In genomic region chr14:95468416-95469133, GRCh38 we compare ENCODE assay signal across 14 cellular contexts. TPM values are rescaled to one million over a fixed set of nuclear protein-coding genes. Genes with fewer than 3 reads are reported as not detected.
DNase-seq lines count a peak whose midpoint lies in the region; ATAC-seq, FAIRE-seq and TF ChIP-seq lines count a peak whose summit lies in the region.
"Had no signal": no experiment of that assay in that cellular context is flagged by ENCODE, and none has a peak within 500 bp of the region (broad histone marks: within the 10 kb centered on the region; RNA-seq: fewer than 3 reads in every experiment).

No MANE protein-coding gene starts in this region.

- peak overlapping the region; percentile 15; the same call in 1 of the 2 replicates for H3K9ac ChIP-seq in HepG2 (ENCODE audit: insufficient read depth, low read depth, low read length)

- peaks cover 43% of the 10 kb centered on the region for H3K4me1 Mint-ChIP-seq in activated T-cell treated with anti-CD3 and anti-CD28 coated beads, Interleukin-2, amount 50 U/mL, for 72 hours (ENCODE audit: low read depth)
- H3K4me1 Mint-ChIP-seq in activated T-helper 17 cell treated with anti-CD3 and anti-CD28 coated beads, Interleukin-2, amount 50 U/mL, for 72 hours, result peaks cover 38% of the 10 kb centered on the region
- H3K4me1 Mint-ChIP-seq in activated CD4-positive, alpha-beta memory T cell treated with anti-CD3 and anti-CD28 coated beads, Interleukin-2, amount 10 ng/mL, durations not matched to agents 7 days and 5 days, result peaks cover 26% of the 10 kb centered on the region

- TF ChIP-seq EP300 in HepG2 (IDR thresholded peaks at IDR 0.05; ENCODE audit: low read depth in 2 of 2, low read length in 2 of 2) (no peak), HepG2 (CRISPR knock-in tag; IDR thresholded peaks at IDR 0.05; ENCODE audit: borderline replicate concordance) (0 out of 2 replicates have a peak, but pooled peaks have one; percentile 14), stomach (IDR thresholded peaks at IDR 0.05) (no peak)

- no peak for TF ChIP-seq RAD21 in HepG2 (CRISPR knock-in tag; IDR thresholded peaks at IDR 0.05)

- peaks cover 15 to 36% of the 10 kb centered on the region in 2 donors for H3K36me3 Mint-ChIP-seq in activated T-cell treated with anti-CD3 and anti-CD28 coated beads, Interleukin-2, amount 50 U/mL, for 72 hours (ENCODE audit: insufficient read depth in 2 of 2)
- peaks cover 96% of the 10 kb centered on the region for H3K36me3 Mint-ChIP-seq in activated T-helper 17 cell treated with anti-CD3 and anti-CD28 coated beads, Interleukin-2, amount 50 U/mL, for 72 hours (ENCODE audit: low read depth)
- peaks cover 78% of the 10 kb centered on the region for H3K36me3 Mint-ChIP-seq in activated CD4-positive, alpha-beta memory T cell treated with anti-CD3 and anti-CD28 coated beads, Interleukin-2, amount 10 ng/mL, durations not matched to agents 7 days and 5 days (ENCODE audit: low read depth)

- in situ Hi-C loops in HepG2 (cut with HindIII; ENCODE audit: extremely low pct_ligation_motif_present, low pct_unique_long_range_greater_than_20kb), result no loop called here

- CTCF ChIA-PET in HepG2 (lab: Yijun Ruan, JAX; ENCODE audit: low intra/inter-chr PET ratio, low total read pairs), result no interaction called here
- CTCF ChIA-PET in activated CD4-positive, alpha-beta memory T cell treated with anti-CD3 and anti-CD28 coated beads, Interleukin-2, amount 10 ng/mL, durations not matched to agents 7 days and 5 days (lab: Charles Lee), result interaction anchor here (0.8 kb wide), 1 partner anchor 25 kb away, joined by 3 read pairs; no protein-coding TSS in a partner anchor

- no TSS peak for BruUV-seq in HepG2 (replicated peaks; lab: Mats Ljungman, UMichigan)

- no peaks in the 10 kb centered on the region for H4K20me1 ChIP-seq in HepG2 (ENCODE audit: insufficient read depth, low read length)

- H3K27me3 Mint-ChIP-seq in activated T-cell treated with anti-CD3 and anti-CD28 coated beads, Interleukin-2, amount 50 U/mL, for 72 hours (ENCODE audit: low read depth), result no peaks in the 10 kb centered on the region
- H3K27me3 Mint-ChIP-seq in activated T-helper 17 cell treated with anti-CD3 and anti-CD28 coated beads, Interleukin-2, amount 50 U/mL, for 72 hours, result no peaks in the 10 kb centered on the region
- H3K27me3 Mint-ChIP-seq in activated CD4-positive, alpha-beta memory T cell treated with anti-CD3 and anti-CD28 coated beads, Interleukin-2, amount 10 ng/mL, durations not matched to agents 7 days and 5 days, result no peaks in the 10 kb centered on the region

- FAIRE-seq in HepG2 (lab: Jason Lieb, UNC), result peak; percentile 95
- FAIRE-seq: D721Med, keratinocyte had no signal

- no peak overlapping the region for H2AFZ ChIP-seq in HepG2 (ENCODE audit: low read length)

- H3K4me3 ChIP-seq in HepG2 (replicated peaks in 1 of 3; ENCODE audit: insufficient read depth in 1 of 3, low read depth in 2 of 3, low read length in 3 of 3) (no peak overlapping the region; a peak in 1 of 6 replicates), stomach (no peak overlapping the region)
- H3K4me3 ChIP-seq: prostate gland had no signal

- H3K4me2 ChIP-seq in HepG2 (ENCODE audit: low read depth, low read length), result peak overlapping the region; percentile 23; the same call in 1 of the 2 replicates

- TF ChIP-seq CTCF in HepG2 (CRISPR knock-in tag; IDR thresholded peaks at IDR 0.05) (no peak), stomach (IDR thresholded peaks at IDR 0.05) (no peak)

- H3K27me3 ChIP-seq in HepG2 (ENCODE audit: control insufficient read depth in 1 of 2, insufficient read depth in 2 of 2, low read length in 2 of 2) (no peaks in the 10 kb centered on the region), stomach (no peaks in the 10 kb centered on the region)

- intact Hi-C loops in HepG2 (cut with micrococcal nuclease; ENCODE audit: unreplicated experiment), result no loop called here
- intact Hi-C loops in stomach (cut with DNase I; ENCODE audit: low total_unique reads), result no loop called here

- no peaks in the 10 kb centered on the region for H3K9me3 Mint-ChIP-seq in activated T-cell treated with anti-CD3 and anti-CD28 coated beads, Interleukin-2, amount 50 U/mL, for 72 hours
- no peaks in the 10 kb centered on the region for H3K9me3 Mint-ChIP-seq in activated T-helper 17 cell treated with anti-CD3 and anti-CD28 coated beads, Interleukin-2, amount 50 U/mL, for 72 hours
- H3K9me3 Mint-ChIP-seq in activated CD4-positive, alpha-beta memory T cell treated with anti-CD3 and anti-CD28 coated beads, Interleukin-2, amount 10 ng/mL, durations not matched to agents 7 days and 5 days, result no peaks in the 10 kb centered on the region

- TF ChIP-seq POLR2A in HepG2 (IDR thresholded peaks at IDR 0.05; ENCODE audit: insufficient read depth in 1 of 2, low read depth in 2 of 2, low read length in 2 of 2) (no peak), stomach (IDR thresholded peaks at IDR 0.05) (no peak)

- ATAC-seq in activated T-cell treated with anti-CD3 and anti-CD28 coated beads, Interleukin-2, amount 50 U/mL, for 72 hours (replicated peaks in 1 of 2), result no peak
- ATAC-seq in activated T-helper 17 cell treated with anti-CD3 and anti-CD28 coated beads, Interleukin-2, amount 50 U/mL, for 72 hours (replicated peaks), result no peak
- ATAC-seq in HepG2, result peak; percentile 95

- peak overlapping the region; percentile 5 for H3K27ac Mint-ChIP-seq in activated T-cell treated with anti-CD3 and anti-CD28 coated beads, Interleukin-2, amount 50 U/mL, for 72 hours
- peak overlapping the region; percentile 59 for H3K27ac Mint-ChIP-seq in activated T-helper 17 cell treated with anti-CD3 and anti-CD28 coated beads, Interleukin-2, amount 50 U/mL, for 72 hours
- H3K27ac Mint-ChIP-seq in activated CD4-positive, alpha-beta memory T cell treated with anti-CD3 and anti-CD28 coated beads, Interleukin-2, amount 10 ng/mL, durations not matched to agents 7 days and 5 days, result no peak overlapping the region

- H3K4me1 ChIP-seq in HepG2 (ENCODE audit: insufficient read depth, low read length), result peaks cover 22% of the 10 kb centered on the region
- H3K4me1 ChIP-seq in stomach, result peaks cover 15 to 28% (median 18%) of the 10 kb centered on the region in 4 donors
- H3K4me1 ChIP-seq: prostate gland had no signal

- no peaks in the 10 kb centered on the region for H3K79me2 ChIP-seq in HepG2 (ENCODE audit: insufficient read depth, low read length)

- H3K9me3 ChIP-seq in HepG2 (ENCODE audit: low read length) (no peaks in the 10 kb centered on the region), stomach (no peaks in the 10 kb centered on the region)
- H3K9me3 ChIP-seq: prostate gland had no signal

- peak overlapping the region; percentile 58 for H3K27ac ChIP-seq in HepG2 (ENCODE audit: extremely low read length, insufficient read depth, low read length)
- H3K27ac ChIP-seq in stomach, result peak overlapping the region; percentile 18 to 69 (median 60)
- H3K27ac ChIP-seq: prostate gland had no signal

- WGBS in HepG2 (ENCODE audit: low lambda C conversion rate), result 50% methylated on average over 1 of the region's 4 CpGs
- 59 to 70% (median 64%) methylated on average over 4 of the region's 4 CpGs for WGBS in stomach, 5 donors

- no peak overlapping the region for H3K4me3 Mint-ChIP-seq in activated T-cell treated with anti-CD3 and anti-CD28 coated beads, Interleukin-2, amount 50 U/mL, for 72 hours
- H3K4me3 Mint-ChIP-seq in activated T-helper 17 cell treated with anti-CD3 and anti-CD28 coated beads, Interleukin-2, amount 50 U/mL, for 72 hours, result no peak overlapping the region
- no peak overlapping the region for H3K4me3 Mint-ChIP-seq in activated CD4-positive, alpha-beta memory T cell treated with anti-CD3 and anti-CD28 coated beads, Interleukin-2, amount 10 ng/mL, durations not matched to agents 7 days and 5 days

- DNase-seq in activated T-cell treated with anti-CD3 and anti-CD28 coated beads, Interleukin-2, amount 50 U/mL, for 72 hours, result no peak
- DNase-seq in activated T-cell treated with anti-CD3 and anti-CD28 coated beads, Interleukin-2, amount 50 U/mL, for 48 hours, result no peak
- DNase-seq in HepG2 (ENCODE audit: low spot score) (peak; percentile 84), stomach (peak; percentile 48), nucleus accumbens (lab: John Stamatoyannopoulos, UW) (no peak), DMS79 (lab: John Stamatoyannopoulos, UW) (no peak)
- no peak for DNase-seq in activated CD4-positive, alpha-beta memory T cell treated with anti-CD3 and anti-CD28 coated beads, Interleukin-2, amount 10 ng/mL, durations not matched to agents 7 days and 5 days
- DNase-seq: activated CD4-positive, CD25-positive, alpha-beta regulatory T cell treated with anti-CD3 and anti-CD28 coated beads, Interleukin-2, amount 50 U/mL, for 72 hours; NCI-H2081; T-helper 1 cell had no signal

- H3K36me3 ChIP-seq in HepG2 (replicated peaks in 1 of 2; ENCODE audit: control insufficient read depth in 1 of 2, insufficient read depth in 2 of 2, low read length in 2 of 2), result peaks cover 4 to 42% of the 10 kb centered on the region in 2 experiments
- H3K36me3 ChIP-seq in stomach, result peaks cover 0 to 48% (median 45%) of the 10 kb centered on the region in 4 donors
- H3K36me3 ChIP-seq: prostate gland had no signal

- POLR2A ChIA-PET in HepG2 (lab: Yijun Ruan, JAX), result interaction anchor here (0.7 to 4.4 kb wide), 8 partner anchors 16 to 67 kb away, joined by 3 to 23 read pairs (median 4); partner anchors contain the start of gene GLRX5
- POLR2A ChIA-PET in activated CD4-positive, alpha-beta memory T cell treated with anti-CD3 and anti-CD28 coated beads, Interleukin-2, amount 10 ng/mL, durations not matched to agents 7 days and 5 days (lab: Charles Lee), result interaction anchor here (1.0 to 1.4 kb wide), 2 partner anchors 19 to 55 kb away, joined by 3 to 4 read pairs; no protein-coding TSS in a partner anchor

RNA-seq across cellular contexts. Expression of gene SYNE3, which starts 47.9 kb away (rescaled TPM):
- total RNA-seq in activated T-cell treated with anti-CD3 and anti-CD28 coated beads, Interleukin-2, amount 50 U/mL, for 72 hours, result 10 to 100 TPM; 59.9 to 66.2 TPM
- 10 to 100 TPM; 78.9 to 79.1 TPM for total RNA-seq in activated T-helper 17 cell treated with anti-CD3 and anti-CD28 coated beads, Interleukin-2, amount 50 U/mL, for 72 hours
- total RNA-seq in HepG2 (2016; rRNA removed; fragmentation: Illumina TruSeq; extraction: Trizol) (7.8 and 9.0 TPM in 2 replicates), stomach (10 to 100 TPM in 3 of 5 donors, 1 to 10 TPM in 2; 4.6 to 85.2 (median 10.8) TPM)
- 2.1 and 2.5 TPM in 2 replicates for total RNA-seq in HepG2 (2016; cell fraction: cytosol; rRNA removed; fragmentation: Illumina TruSeq; extraction: Trizol; ENCODE audit: low read depth)
- total RNA-seq in HepG2 (2016; cell fraction: insoluble cytoplasmic fraction; rRNA removed; fragmentation: Illumina TruSeq; extraction: Trizol), result 6.6 and 8.6 TPM in 2 replicates
- 2.8 and 3.5 TPM in 2 replicates for total RNA-seq in HepG2 (2016; cell fraction: membrane; rRNA removed; fragmentation: Illumina TruSeq; extraction: Trizol)
- 14.8 and 16.4 TPM in 2 replicates for total RNA-seq in HepG2 (2016; cell fraction: nucleus; rRNA removed; fragmentation: Illumina TruSeq; extraction: Trizol)
- polyA plus RNA-seq in HepG2 (2011; rRNA removed) (8.0 and 9.3 TPM in 2 replicates), stomach (1 to 10 TPM in 1 of 3 donors, under 1 TPM in 2; 0.58 to 1.2 (median 0.76) TPM)
- 3.1 and 3.2 TPM in 2 replicates for polyA plus RNA-seq in HepG2 (2011; cell fraction: cytosol; rRNA removed)
- polyA plus RNA-seq in HepG2 (2011; cell fraction: nucleus; rRNA removed), result 32.7 and 44.3 TPM in 2 replicates
- polyA plus RNA-seq in HepG2 (2012), result 3.7 and 4.9 TPM in 2 replicates
- polyA plus RNA-seq in HepG2 (2016; cell fraction: cytosol; fragmentation: Illumina TruSeq; extraction: Trizol; ENCODE audit: low read depth), result 0.24 and 0.25 TPM in 2 replicates
- 2.0 and 2.7 TPM in 2 replicates for polyA plus RNA-seq in HepG2 (2016; cell fraction: insoluble cytoplasmic fraction; fragmentation: Illumina TruSeq; extraction: Trizol; ENCODE audit: low read depth)
- 0.50 and 0.55 TPM in 2 replicates for polyA plus RNA-seq in HepG2 (2016; cell fraction: membrane; fragmentation: Illumina TruSeq; extraction: Trizol; ENCODE audit: low read depth)
- 10.7 and 10.9 TPM in 2 replicates for polyA plus RNA-seq in HepG2 (2016; cell fraction: nucleus; fragmentation: Illumina TruSeq; extraction: Trizol; ENCODE audit: insufficient read depth, low read depth)
- polyA minus RNA-seq in HepG2 (2011; rRNA and poly(A)+ RNA removed; ENCODE audit: low replicate concordance), result 0.72 and 21.2 TPM in 2 replicates
- polyA minus RNA-seq in HepG2 (2011; cell fraction: cytosol; rRNA and poly(A)+ RNA removed), result 6.8 and 8.6 TPM in 2 replicates
- 43.0 and 46.7 TPM in 2 replicates for polyA minus RNA-seq in HepG2 (2011; cell fraction: nucleus; rRNA and poly(A)+ RNA removed)
- 10 to 100 TPM; 86.2 to 89.5 TPM for total RNA-seq in activated CD4-positive, alpha-beta memory T cell treated with anti-CD3 and anti-CD28 coated beads, Interleukin-2, amount 10 ng/mL, durations not matched to agents 7 days and 5 days

Comparison
In these comparisons a context has a peak if more than half of its experiments do, and no peak if none do; other contexts are left out.
1. DNase-seq: peak in HepG2 (single experiment) and stomach (single experiment); none in activated T-cell treated with anti-CD3 and anti-CD28 coated beads, Interleukin-2, amount 50 U/mL, for 72 hours (0 of 2), activated T-cell treated with anti-CD3 and anti-CD28 coated beads, Interleukin-2, amount 50 U/mL, for 48 hours (0 of 2), nucleus accumbens (0 of 56), DMS79 (single experiment) and activated CD4-positive, alpha-beta memory T cell treated with anti-CD3 and anti-CD28 coated beads, Interleukin-2, amount 10 ng/mL, durations not matched to agents 7 days and 5 days (single experiment).